In the genomic region with DNA sequence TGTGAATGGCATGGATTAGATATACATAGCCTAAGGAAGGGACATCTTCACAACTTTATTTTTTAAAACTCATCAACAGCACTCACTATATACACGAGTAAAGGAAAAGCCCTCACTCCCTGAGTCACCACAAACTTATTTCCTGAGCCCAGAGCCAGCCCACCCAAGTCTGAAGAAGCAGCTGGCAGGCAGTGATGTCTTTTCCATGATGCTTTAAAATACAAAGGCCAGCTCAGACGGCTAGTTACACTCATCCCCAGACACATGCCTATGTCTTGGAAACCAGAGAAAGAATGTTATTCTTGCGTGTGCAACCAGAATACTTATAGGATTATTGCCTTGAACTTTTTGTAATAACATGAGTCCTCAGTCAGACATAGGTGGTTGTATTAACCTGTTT, we compare ENCODE assay signal across 12 cellular contexts.
A peak's percentile ranks its signal among the peaks of the same experiment; 100 is the strongest.
DNase-seq lines count a peak whose midpoint lies in the region; ATAC-seq, FAIRE-seq and TF ChIP-seq lines count a peak whose summit lies in the region.
"Had no signal": no experiment of that assay in that cellular context is flagged by ENCODE, and none has a peak within 500 bp of the region (broad histone marks: within the 10 kb centered on the region; RNA-seq: fewer than 3 reads in every experiment).

No MANE protein-coding gene starts in this region.

- DNase-seq in COLO829 (ENCODE audit: low spot score): peak; percentile 73
- DNase-seq in dermis blood vessel endothelial cell: peak; percentile 98
- DNase-seq in kidney: no peak
- no peak for DNase-seq in natural killer cell treated with Interleukin-12 subunit alpha and Interleukin-12 subunit beta and Interleukin-15 and Interleukin-18, amount 100 ng/mL, for 72 hours (ENCODE audit: low spot score)
- no peak for DNase-seq in NCI-H2171 treated with DMSO at 0.1 percent for 48 hours (lab: John Stamatoyannopoulos, UW)
- no peak for DNase-seq in lower leg skin (ENCODE audit: low spot score in 2 of 2)

- no peaks in the 10 kb centered on the region for H3K9me2 ChIP-seq in Loucy (replicated peaks; ENCODE audit: low read depth, low read length)

- H3K4me3 ChIP-seq in Loucy (ENCODE audit: low read length, poor library complexity, severe bottlenecking) (no peak overlapping the region), kidney (ENCODE audit: low read length in 2 of 2) (no peak overlapping the region), lower leg skin (ENCODE audit: low read depth, poor library complexity, severe bottlenecking) (no peak overlapping the region)
- H3K4me3 ChIP-seq: skin epidermis had no signal

- 0 out of 2 replicates have a peak, but pooled peaks cover 3% of the 10 kb centered on the region for H3F3A ChIP-seq in Loucy (ENCODE audit: low read depth)

- no peaks in the 10 kb centered on the region for H3K9me3 Mint-ChIP-seq in nephron
- no peaks in the 10 kb centered on the region for H3K9me3 Mint-ChIP-seq in natural killer cell treated with Interleukin-12 subunit alpha and Interleukin-12 subunit beta and Interleukin-15 and Interleukin-18, amount 100 ng/mL, for 72 hours
- H3K9me3 Mint-ChIP-seq: activated T-helper 1 cell treated with anti-CD3 and anti-CD28 coated beads, Interleukin-12 subunit alpha, Interleukin-12 subunit beta, Interleukin-2, Interleukin-4 antibody, amounts not matched to agents 30 ng/mL and 10 ng/mL and 1 ng/mL, durations not matched to agents 14 hours and 24 hours and 36 hours; stimulated activated effector memory CD8-positive, alpha-beta T cell treated with anti-CD3 and anti-CD28 coated beads, Interleukin-12 subunit alpha, Interleukin-12 subunit beta, amount 100 ng/mL, for 72 hours; T-helper 2 cell treated with Interferon-gamma antibody and Interleukin-4, amounts not matched to agents 5 μg/mL and 100 μg/mL, for 36 hours had no signal

- H3K4me2 ChIP-seq in Loucy (ENCODE audit: low read depth, low read length, poor library complexity, severe bottlenecking): peak overlapping the region; percentile 53

- H3K9ac ChIP-seq in Loucy (ENCODE audit: low read depth, low read length, poor library complexity, severe bottlenecking) (no peak overlapping the region), kidney (ENCODE audit: low read length in 2 of 2) (no peak overlapping the region)

- H3K27me3 Mint-ChIP-seq in nephron (ENCODE audit: low read depth): no peaks in the 10 kb centered on the region
- H3K27me3 Mint-ChIP-seq in natural killer cell treated with Interleukin-12 subunit alpha and Interleukin-12 subunit beta and Interleukin-15 and Interleukin-18, amount 100 ng/mL, for 72 hours: peaks cover 0 to 2% of the 10 kb centered on the region in 2 donors

- FAIRE-seq in kidney (lab: Jason Lieb, UNC): no peak

- peak overlapping the region; percentile 13; the same call in 1 of the 2 replicates for H2AFZ ChIP-seq in Loucy (ENCODE audit: low read length)

- no peaks in the 10 kb centered on the region for H3K27me3 ChIP-seq in Loucy (ENCODE audit: insufficient read depth, low read length, poor library complexity, severe bottlenecking)

- no peak overlapping the region for H3K4me3 Mint-ChIP-seq in nephron
- no peak overlapping the region for H3K4me3 Mint-ChIP-seq in natural killer cell treated with Interleukin-12 subunit alpha and Interleukin-12 subunit beta and Interleukin-15 and Interleukin-18, amount 100 ng/mL, for 72 hours
- H3K4me3 Mint-ChIP-seq: activated T-helper 1 cell treated with anti-CD3 and anti-CD28 coated beads, Interleukin-12 subunit alpha, Interleukin-12 subunit beta, Interleukin-2, Interleukin-4 antibody, amounts not matched to agents 30 ng/mL and 10 ng/mL and 1 ng/mL, durations not matched to agents 14 hours and 24 hours and 36 hours; stimulated activated effector memory CD8-positive, alpha-beta T cell treated with anti-CD3 and anti-CD28 coated beads, Interleukin-12 subunit alpha, Interleukin-12 subunit beta, amount 100 ng/mL, for 72 hours; T-helper 2 cell treated with Interferon-gamma antibody and Interleukin-4, amounts not matched to agents 5 μg/mL and 100 μg/mL, for 36 hours had no signal

- H4K20me1 ChIP-seq in Loucy (ENCODE audit: insufficient read depth, low read length, poor library complexity, severe bottlenecking): no peaks in the 10 kb centered on the region

- 43 to 51% methylated on average over 3 of the region's 3 CpGs for WGBS in lower leg skin, 2 donors

- TF ChIP-seq CTCF in Loucy (conservative IDR thresholded peaks at IDR 0.05; ENCODE audit: low read length): no peak
- TF ChIP-seq CTCF in nephron (IDR thresholded peaks at IDR 0.05; ENCODE audit: unreplicated experiment in 3 of 3): no peak
- TF ChIP-seq CTCF in kidney (IDR thresholded peaks at IDR 0.05; ENCODE audit: borderline replicate concordance, extremely low read depth, insufficient read depth): no peak
- TF ChIP-seq CTCF in lower leg skin (IDR thresholded peaks at IDR 0.05): no peak

- H3K9me3 ChIP-seq in Loucy (ENCODE audit: insufficient read depth, low read depth, low read length) (no peaks in the 10 kb centered on the region), kidney (ENCODE audit: control insufficient read depth in 1 of 2, low read length in 2 of 2) (no peaks in the 10 kb centered on the region)

- intact Hi-C loops in kidney (cut with DNase I): no loop called here
- intact Hi-C loops in lower leg skin (cut with DNase I; ENCODE audit: low total_unique reads): no loop called here

- no peaks in the 10 kb centered on the region for H3K4me1 Mint-ChIP-seq in nephron
- no peaks in the 10 kb centered on the region for H3K4me1 Mint-ChIP-seq in natural killer cell treated with Interleukin-12 subunit alpha and Interleukin-12 subunit beta and Interleukin-15 and Interleukin-18, amount 100 ng/mL, for 72 hours (ENCODE audit: low read depth in 2 of 2)
- H3K4me1 Mint-ChIP-seq: stimulated activated effector memory CD8-positive, alpha-beta T cell treated with anti-CD3 and anti-CD28 coated beads, Interleukin-12 subunit alpha, Interleukin-12 subunit beta, amount 100 ng/mL, for 72 hours had no signal

- peaks cover 24% of the 10 kb centered on the region for H3K4me1 ChIP-seq in Loucy (ENCODE audit: insufficient read depth, low read length, poor library complexity, severe bottlenecking)
- no peaks in the 10 kb centered on the region for H3K4me1 ChIP-seq in kidney (ENCODE audit: control insufficient read depth in 1 of 2, insufficient read depth in 1 of 2, low read depth in 1 of 2, low read length in 2 of 2)

- H3K27ac Mint-ChIP-seq in nephron: peak overlapping the region in 2 of 3 experiments; percentile 28 to 41
- no peak overlapping the region for H3K27ac Mint-ChIP-seq in natural killer cell treated with Interleukin-12 subunit alpha and Interleukin-12 subunit beta and Interleukin-15 and Interleukin-18, amount 100 ng/mL, for 72 hours
- H3K27ac Mint-ChIP-seq: activated T-helper 1 cell treated with anti-CD3 and anti-CD28 coated beads, Interleukin-12 subunit alpha, Interleukin-12 subunit beta, Interleukin-2, Interleukin-4 antibody, amounts not matched to agents 30 ng/mL and 10 ng/mL and 1 ng/mL, durations not matched to agents 14 hours and 24 hours and 36 hours; stimulated activated effector memory CD8-positive, alpha-beta T cell treated with anti-CD3 and anti-CD28 coated beads, Interleukin-12 subunit alpha, Interleukin-12 subunit beta, amount 100 ng/mL, for 72 hours; T-helper 2 cell treated with Interferon-gamma antibody and Interleukin-4, amounts not matched to agents 5 μg/mL and 100 μg/mL, for 36 hours had no signal

- H3K27ac ChIP-seq in kidney (ENCODE audit: low read depth in 2 of 2, low read length in 2 of 2): no peak overlapping the region

- no peaks in the 10 kb centered on the region for H3K36me3 Mint-ChIP-seq in nephron (ENCODE audit: low read depth)
- no peaks in the 10 kb centered on the region for H3K36me3 Mint-ChIP-seq in natural killer cell treated with Interleukin-12 subunit alpha and Interleukin-12 subunit beta and Interleukin-15 and Interleukin-18, amount 100 ng/mL, for 72 hours
- H3K36me3 Mint-ChIP-seq: stimulated activated effector memory CD8-positive, alpha-beta T cell treated with anti-CD3 and anti-CD28 coated beads, Interleukin-12 subunit alpha, Interleukin-12 subunit beta, amount 100 ng/mL, for 72 hours had no signal

- ATAC-seq in natural killer cell treated with Interleukin-12 subunit alpha and Interleukin-12 subunit beta and Interleukin-15 and Interleukin-18, amount 100 ng/mL, for 72 hours: no peak
- ATAC-seq: stimulated activated effector memory CD8-positive, alpha-beta T cell treated with anti-CD3 and anti-CD28 coated beads, Interleukin-12 subunit alpha, Interleukin-12 subunit beta, amount 100 ng/mL, for 72 hours had no signal

- H3K79me2 ChIP-seq in Loucy (ENCODE audit: insufficient read depth, low read length): no peaks in the 10 kb centered on the region

- TF ChIP-seq POLR2A in lower leg skin (IDR thresholded peaks at IDR 0.05): no peak

- H3K36me3 ChIP-seq in Loucy (ENCODE audit: insufficient read depth, low read length): no peaks in the 10 kb centered on the region
- H3K36me3 ChIP-seq in kidney (ENCODE audit: control insufficient read depth in 1 of 2, insufficient read depth in 2 of 2, low read length in 2 of 2): no peaks in the 10 kb centered on the region

Comparison
In these comparisons a context has a peak if more than half of its experiments do, and no peak if none do; other contexts are left out.
1. DNase-seq: peak in COLO829 (single experiment) and dermis blood vessel endothelial cell (single experiment); none in kidney (single experiment), natural killer cell treated with Interleukin-12 subunit alpha and Interleukin-12 subunit beta and Interleukin-15 and Interleukin-18, amount 100 ng/mL, for 72 hours (single experiment), NCI-H2171 treated with DMSO at 0.1 percent for 48 hours (single experiment) and lower leg skin (0 of 2).
2. H3K27ac Mint-ChIP-seq: peak in nephron (2 of 3); none in natural killer cell treated with Interleukin-12 subunit alpha and Interleukin-12 subunit beta and Interleukin-15 and Interleukin-18, amount 100 ng/mL, for 72 hours (0 of 2).